In genomic region chr9:107637421-107638420, GRCh38 we compare ENCODE assay signal across 8 cellular contexts.
A peak's percentile ranks its signal among the peaks of the same experiment; 100 is the strongest.
DNase-seq lines count a peak whose midpoint lies in the region; ATAC-seq and TF ChIP-seq lines count a peak whose summit lies in the region.

No MANE protein-coding gene starts in this region.

- intact Hi-C loops in ascending aorta (cut with DNase I) = loop anchor here (1.0 to 10.0 kb wide), 10 partner anchors 95 to 1127 kb away; partner anchors contain the start of genes KLF4 and RAD23B
- intact Hi-C loops in left ventricle myocardium inferior (cut with micrococcal nuclease) = loop anchor here (5.0 kb wide), 2 partner anchors 115 to 150 kb away; partner anchors contain the start of gene KLF4

- DNase-seq in GDM1 (lab: John Stamatoyannopoulos, UW) (peak; percentile 1), M059J (ENCODE audit: low read depth) (peak; percentile 70), ascending aorta (ENCODE audit: low spot score in 2 of 2) (peak; percentile 80 to 98), left ventricle myocardium inferior (peak; percentile 88), occipital lobe (lab: John Stamatoyannopoulos, UW) (peak; percentile 83), NCI-H524 treated with DMSO at 0.1 percent for 48 hours (lab: John Stamatoyannopoulos, UW) (no peak)

- peak; percentile 19 to 38 (median 23) for TF ChIP-seq CTCF in ascending aorta (IDR thresholded peaks at IDR 0.05)
- peak; percentile 53 for TF ChIP-seq CTCF in left ventricle myocardium inferior (IDR thresholded peaks at IDR 0.05; ENCODE audit: borderline replicate concordance)

- H3K27me3 ChIP-seq in ascending aorta = no peaks in the 10 kb centered on the region
- no peaks in the 10 kb centered on the region for H3K27me3 ChIP-seq in left ventricle myocardium inferior (ENCODE audit: low read depth)

- H3K4me3 ChIP-seq in ascending aorta (peak overlapping the region; percentile 54 to 62), left ventricle myocardium inferior (peak overlapping the region; percentile 61)

- H3K27ac ChIP-seq in ascending aorta = peak overlapping the region; percentile 98 to 99
- peak overlapping the region; percentile 98 for H3K27ac ChIP-seq in left ventricle myocardium inferior (replicated peaks)

- H3K9me3 ChIP-seq in ascending aorta (no peaks in the 10 kb centered on the region), left ventricle myocardium inferior (replicated peaks) (no peaks in the 10 kb centered on the region)

- no peaks in the 10 kb centered on the region for H3K36me3 ChIP-seq in ascending aorta
- H3K36me3 ChIP-seq in left ventricle myocardium inferior = no peaks in the 10 kb centered on the region

- H3K4me1 ChIP-seq in ascending aorta (peaks cover 3 to 16% of the 10 kb centered on the region in 2 donors), left ventricle myocardium inferior (peaks cover 23% of the 10 kb centered on the region)

- no peak for ATAC-seq in HG02973 (IDR thresholded peaks at IDR 0.05; ENCODE audit: unreplicated experiment)
- no peak for ATAC-seq in GM19463 (IDR thresholded peaks at IDR 0.05; ENCODE audit: unreplicated experiment)
